ENCODE assay signal across 8 cellular contexts in genomic region chr1:59814901-59815825, GRCh38. TPM values are rescaled to one million over a fixed set of nuclear protein-coding genes. Genes with fewer than 3 reads are reported as not detected.
DNase-seq lines count a peak whose midpoint lies in the region; ATAC-seq and TF ChIP-seq lines count a peak whose summit lies in the region.

TSS of gene HOOK1 (plus strand) at chr1:59814949. CDS start at chr1:59815118, 169 bp downstream.

- H3K9ac ChIP-seq in parathyroid adenoma = peak within 1 kb of the TSS; percentile 61

- peak within 1 kb of the TSS; percentile 78 for H3K27ac Mint-ChIP-seq in activated CD4-positive, alpha-beta T cell treated with anti-CD3 and anti-CD28 coated beads, Interleukin-2, amount 10 ng/mL, durations not matched to agents 24 days and 14 days
- H3K27ac Mint-ChIP-seq in glutamatergic neuron (ENCODE audit: unreplicated experiment) = no peak within 1 kb of the TSS

- H3K36me3 Mint-ChIP-seq in activated CD4-positive, alpha-beta T cell treated with anti-CD3 and anti-CD28 coated beads, Interleukin-2, amount 10 ng/mL, durations not matched to agents 24 days and 14 days (ENCODE audit: low read depth) = peaks cover 2% of the 10 kb centered on the region
- H3K36me3 Mint-ChIP-seq in glutamatergic neuron (ENCODE audit: unreplicated experiment) = no peaks in the 10 kb centered on the region

- H3K27me3 ChIP-seq in parathyroid adenoma (ENCODE audit: control insufficient read depth, insufficient read depth, low read length) = no peaks in the 10 kb centered on the region

- intact Hi-C loops in activated CD4-positive, alpha-beta T cell treated with anti-CD3 and anti-CD28 coated beads, Interleukin-2, amount 10 ng/mL, durations not matched to agents 24 days and 14 days (cut with micrococcal nuclease) = loop anchor here (5.0 kb wide), 1 partner anchor 112 kb away; the partner anchor contains the start of gene CYP2J2

- peaks cover 18% of the 10 kb centered on the region for H3K27me3 Mint-ChIP-seq in activated CD4-positive, alpha-beta T cell treated with anti-CD3 and anti-CD28 coated beads, Interleukin-2, amount 10 ng/mL, durations not matched to agents 24 days and 14 days
- H3K27me3 Mint-ChIP-seq in glutamatergic neuron (ENCODE audit: unreplicated experiment) = no peaks in the 10 kb centered on the region

- peaks cover 5% of the 10 kb centered on the region for H3K4me1 Mint-ChIP-seq in activated CD4-positive, alpha-beta T cell treated with anti-CD3 and anti-CD28 coated beads, Interleukin-2, amount 10 ng/mL, durations not matched to agents 24 days and 14 days
- H3K4me1 Mint-ChIP-seq in glutamatergic neuron (ENCODE audit: low read depth, unreplicated experiment) = no peaks in the 10 kb centered on the region

- H3K4me3 Mint-ChIP-seq in activated CD4-positive, alpha-beta T cell treated with anti-CD3 and anti-CD28 coated beads, Interleukin-2, amount 10 ng/mL, durations not matched to agents 24 days and 14 days = no peak within 1 kb of the TSS
- H3K4me3 Mint-ChIP-seq in glutamatergic neuron (ENCODE audit: unreplicated experiment) = peak within 1 kb of the TSS; percentile 84

- no peaks in the 10 kb centered on the region for H3K9me3 Mint-ChIP-seq in activated CD4-positive, alpha-beta T cell treated with anti-CD3 and anti-CD28 coated beads, Interleukin-2, amount 10 ng/mL, durations not matched to agents 24 days and 14 days
- H3K9me3 Mint-ChIP-seq in glutamatergic neuron (ENCODE audit: unreplicated experiment) = peaks cover 3% of the 10 kb centered on the region

- H3K27ac ChIP-seq in parathyroid adenoma = peak within 1 kb of the TSS; percentile 70

- H2AFZ ChIP-seq in parathyroid adenoma = peak within 1 kb of the TSS; percentile 92

- no peak for DNase-seq in activated CD4-positive, CD25-positive, alpha-beta regulatory T cell treated with anti-CD3 and anti-CD28 coated beads, Interleukin-2, amount 50 U/mL, for 72 hours
- DNase-seq in activated CD4-positive, alpha-beta T cell treated with anti-CD3 and anti-CD28 coated beads, Interleukin-2, amount 10 ng/mL, durations not matched to agents 24 days and 14 days = no peak
- no peak for DNase-seq in glutamatergic neuron
- no peak for DNase-seq in UCSD-AML1 (lab: John Stamatoyannopoulos, UW; ENCODE audit: unreplicated experiment)
- DNase-seq in activated CD4-positive, CD25-positive, alpha-beta regulatory T cell (lab: John Stamatoyannopoulos, UW) = no peak

- peaks cover 5% of the 10 kb centered on the region for H3K79me2 ChIP-seq in parathyroid adenoma

- peak within 1 kb of the TSS; percentile 82 for H3K4me2 ChIP-seq in parathyroid adenoma (ENCODE audit: low read length)

- no peaks in the 10 kb centered on the region for H3K9me3 ChIP-seq in parathyroid adenoma (ENCODE audit: control insufficient read depth, low read length)

- TF ChIP-seq CTCF in glutamatergic neuron (IDR thresholded peaks at IDR 0.05; ENCODE audit: partially characterized antibody, unreplicated experiment) (no peak), parathyroid adenoma (IDR thresholded peaks at IDR 0.05) (no peak)

- ATAC-seq in activated CD4-positive, CD25-positive, alpha-beta regulatory T cell treated with anti-CD3 and anti-CD28 coated beads, Interleukin-2, amount 50 U/mL, for 24 hours = peak; percentile 11 to 18
- ATAC-seq in HG03095 (IDR thresholded peaks at IDR 0.05; ENCODE audit: unreplicated experiment) = peak; percentile 30

- H3K36me3 ChIP-seq in parathyroid adenoma (ENCODE audit: control insufficient read depth, insufficient read depth, low read length) = no peaks in the 10 kb centered on the region

- H3K4me1 ChIP-seq in parathyroid adenoma = no peaks in the 10 kb centered on the region

- peak within 1 kb of the TSS; percentile 78 for H3K4me3 ChIP-seq in parathyroid adenoma (ENCODE audit: low read depth, low read length)

RNA-seq across cellular contexts. Expression of gene HOOK1, which starts in this region (rescaled TPM):
- total RNA-seq in activated CD4-positive, alpha-beta T cell treated with anti-CD3 and anti-CD28 coated beads, Interleukin-2, amount 10 ng/mL, durations not matched to agents 24 days and 14 days = 1.6 and 2.1 TPM in 2 replicates
- total RNA-seq in glutamatergic neuron (ENCODE audit: unreplicated experiment) = 2.1 TPM
